ENCODE assay signal across 16 cellular contexts in the genomic region with DNA sequence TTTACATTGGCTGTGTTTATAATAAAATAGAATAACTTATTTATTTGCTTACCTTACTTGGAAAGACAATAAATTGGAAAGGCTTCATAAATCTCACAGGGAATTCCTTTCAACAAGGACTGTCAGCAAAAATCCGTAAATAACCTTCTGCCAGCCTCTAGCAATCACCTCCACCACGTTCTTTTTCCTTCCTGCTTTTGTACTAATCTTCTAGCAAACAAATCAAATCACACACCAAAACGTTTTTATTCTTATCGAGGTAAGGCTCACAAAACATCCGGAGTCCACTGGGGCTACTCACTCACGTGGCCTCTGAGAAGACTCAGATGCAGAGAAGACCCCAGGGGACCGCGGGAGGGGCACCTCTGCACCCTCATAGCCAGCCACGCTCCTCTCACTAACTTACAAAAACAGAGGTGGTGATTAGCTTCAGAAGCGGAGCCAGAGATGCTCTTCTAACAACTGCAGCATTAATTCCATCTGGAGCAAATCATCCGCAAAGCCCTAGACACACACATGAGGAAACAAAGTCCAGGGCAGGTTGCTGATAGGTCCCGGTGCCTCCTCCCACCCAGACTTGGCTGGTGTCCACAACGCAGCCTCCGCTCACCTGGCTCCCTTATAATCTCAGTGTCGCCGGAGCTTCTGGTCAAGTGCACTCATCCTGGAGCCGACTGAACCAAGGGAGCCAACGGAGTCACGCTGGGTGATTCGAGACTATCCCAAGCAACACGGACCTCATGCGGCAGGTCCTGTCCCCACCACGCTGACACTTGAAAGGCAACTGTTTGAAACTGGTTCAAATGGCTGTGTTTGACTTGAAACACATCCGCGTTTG. TPM values are rescaled to one million over a fixed set of nuclear protein-coding genes. Genes with fewer than 3 reads are reported as not detected.
DNase-seq lines count a peak whose midpoint lies in the region; ATAC-seq and TF ChIP-seq lines count a peak whose summit lies in the region.
"Had no signal": no experiment of that assay in that cellular context is flagged by ENCODE, and none has a peak within 500 bp of the region (broad histone marks: within the 10 kb centered on the region; RNA-seq: fewer than 3 reads in every experiment).

No MANE protein-coding gene starts in this region.

- no peaks in the 10 kb centered on the region for H3K79me2 ChIP-seq in MM.1S (ENCODE audit: low read length)

- H3K4me1 ChIP-seq in Caco-2 (no peaks in the 10 kb centered on the region), mucosa of rectum (ENCODE audit: control insufficient read depth in 2 of 2, insufficient read depth in 2 of 2, low read length in 2 of 2) (peaks cover 0 to 14% of the 10 kb centered on the region in 2 donors), MM.1S (ENCODE audit: low read length) (no peaks in the 10 kb centered on the region)

- BruUV-seq in Caco-2 (replicated peaks; lab: Mats Ljungman, UMichigan): no TSS peak

- TF ChIP-seq CTCF in Caco-2 (IDR thresholded peaks at IDR 0.05; ENCODE audit: insufficient read depth in 1 of 2, low read depth in 1 of 2, low read length in 1 of 2, severe bottlenecking in 1 of 2, unreplicated experiment in 1 of 2) (no peak), MM.1S (IDR thresholded peaks at IDR 0.05; ENCODE audit: low read length) (no peak)

- peak overlapping the region; percentile 23 for H3K27ac Mint-ChIP-seq in Caco-2 (ENCODE audit: unreplicated experiment)
- H3K27ac Mint-ChIP-seq: activated CD4-positive, alpha-beta memory T cell treated with anti-CD3 and anti-CD28 coated beads, Interleukin-2, amount 10 ng/mL, durations not matched to agents 7 days and 5 days; activated naive CD4-positive, alpha-beta T cell treated with anti-CD3 and anti-CD28 coated beads, Interleukin-2, amount 50 U/mL, for 72 hours had no signal

- no peaks in the 10 kb centered on the region for H3K9me2 ChIP-seq in MM.1S (replicated peaks; ENCODE audit: insufficient read depth, low read length)

- H3K4me1 Mint-ChIP-seq in Caco-2 (ENCODE audit: low read depth, unreplicated experiment): peaks cover 15% of the 10 kb centered on the region
- H3K4me1 Mint-ChIP-seq: activated CD4-positive, alpha-beta memory T cell treated with anti-CD3 and anti-CD28 coated beads, Interleukin-2, amount 10 ng/mL, durations not matched to agents 7 days and 5 days had no signal

- H3K9me3 Mint-ChIP-seq in Caco-2 (ENCODE audit: unreplicated experiment): no peaks in the 10 kb centered on the region
- H3K9me3 Mint-ChIP-seq: activated CD4-positive, alpha-beta memory T cell treated with anti-CD3 and anti-CD28 coated beads, Interleukin-2, amount 10 ng/mL, durations not matched to agents 7 days and 5 days; activated naive CD4-positive, alpha-beta T cell treated with anti-CD3 and anti-CD28 coated beads, Interleukin-2, amount 50 U/mL, for 72 hours had no signal

- no peaks in the 10 kb centered on the region for H3F3A ChIP-seq in MM.1S (ENCODE audit: insufficient read depth, low read length)

- H4K20me1 ChIP-seq in MM.1S (ENCODE audit: insufficient read depth, low read length): no peaks in the 10 kb centered on the region

- POLR2A ChIA-PET in Caco-2 (lab: Charles Lee): no interaction called here

- ATAC-seq in HG03354 (IDR thresholded peaks at IDR 0.05; ENCODE audit: poor library complexity, severe bottlenecking, unreplicated experiment) (no peak), HG03571 (IDR thresholded peaks at IDR 0.05; ENCODE audit: unreplicated experiment) (no peak)
- ATAC-seq: activated naive CD4-positive, alpha-beta T cell treated with anti-CD3 and anti-CD28 coated beads, Interleukin-2, amount 50 U/mL, for 72 hours; K562; sciatic nerve had no signal

- CTCF ChIA-PET in Caco-2 (lab: Charles Lee): no interaction called here

- no peaks in the 10 kb centered on the region for H3K9me3 ChIP-seq in Caco-2
- H3K9me3 ChIP-seq in mucosa of rectum (ENCODE audit: control insufficient read depth in 2 of 2, low read length in 2 of 2): no peaks in the 10 kb centered on the region
- H3K9me3 ChIP-seq in MM.1S (replicated peaks; ENCODE audit: insufficient read depth, low read length): no peaks in the 10 kb centered on the region
- H3K9me3 ChIP-seq: tibial nerve had no signal

- H2AFZ ChIP-seq in MM.1S (ENCODE audit: low read length): no peak overlapping the region
- H2AFZ ChIP-seq: GM23248 had no signal

- H3K36me3 Mint-ChIP-seq in Caco-2 (ENCODE audit: insufficient read depth, unreplicated experiment): peaks cover 52% of the 10 kb centered on the region
- H3K36me3 Mint-ChIP-seq: activated naive CD4-positive, alpha-beta T cell treated with anti-CD3 and anti-CD28 coated beads, Interleukin-2, amount 50 U/mL, for 72 hours had no signal

- H3K9ac ChIP-seq in mucosa of rectum (ENCODE audit: low read depth in 1 of 2, low read length in 2 of 2) (no peak overlapping the region), MM.1S (ENCODE audit: low read length) (no peak overlapping the region)
- H3K9ac ChIP-seq: GM23248 had no signal

- no peaks in the 10 kb centered on the region for H3K27me3 ChIP-seq in Caco-2 (replicated peaks; ENCODE audit: control insufficient read depth, insufficient read depth, low read length)
- no peaks in the 10 kb centered on the region for H3K27me3 ChIP-seq in mucosa of rectum (ENCODE audit: control insufficient read depth in 2 of 2, insufficient read depth in 2 of 2, low read length in 2 of 2)
- peaks cover 76% of the 10 kb centered on the region for H3K27me3 ChIP-seq in MM.1S (replicated peaks; ENCODE audit: insufficient read depth, low read length)
- H3K27me3 ChIP-seq: dorsolateral prefrontal cortex, tibial nerve had no signal

- H3K4me3 ChIP-seq in Caco-2 (ENCODE audit: low read depth, low read length): no peak overlapping the region
- H3K4me3 ChIP-seq in mucosa of rectum (ENCODE audit: low read length in 2 of 2): peak overlapping the region in 1 of 2 donors; percentile 10
- no peak overlapping the region for H3K4me3 ChIP-seq in MM.1S (ENCODE audit: low read length)
- H3K4me3 ChIP-seq: dorsolateral prefrontal cortex, GM23248, K562, tibial nerve had no signal

- H3K4me3 Mint-ChIP-seq in Caco-2 (ENCODE audit: unreplicated experiment): no peak overlapping the region
- H3K4me3 Mint-ChIP-seq: activated CD4-positive, alpha-beta memory T cell treated with anti-CD3 and anti-CD28 coated beads, Interleukin-2, amount 10 ng/mL, durations not matched to agents 7 days and 5 days had no signal

- no peaks in the 10 kb centered on the region for H3K27me3 Mint-ChIP-seq in Caco-2 (ENCODE audit: insufficient read depth, unreplicated experiment)
- H3K27me3 Mint-ChIP-seq: activated CD4-positive, alpha-beta memory T cell treated with anti-CD3 and anti-CD28 coated beads, Interleukin-2, amount 10 ng/mL, durations not matched to agents 7 days and 5 days had no signal

- H3K36me3 ChIP-seq in Caco-2 (ENCODE audit: control insufficient read depth, insufficient read depth, low read length): peaks cover 3% of the 10 kb centered on the region; the same call in 1 of the 2 replicates
- H3K36me3 ChIP-seq in mucosa of rectum (ENCODE audit: control insufficient read depth in 2 of 2, insufficient read depth in 2 of 2, low read length in 2 of 2): peaks cover 10 to 15% of the 10 kb centered on the region in 2 donors
- H3K36me3 ChIP-seq in MM.1S (replicated peaks; ENCODE audit: insufficient read depth, low read length): no peaks in the 10 kb centered on the region

- intact Hi-C loops in Caco-2 (cut with micrococcal nuclease; ENCODE audit: unreplicated experiment): no loop called here

- H3K4me2 ChIP-seq in MM.1S (ENCODE audit: low read depth, low read length): no peak overlapping the region

- DNase-seq in Caco-2: peak in 1 of 2 experiments; percentile 29
- DNase-seq in NCI-H187 (lab: John Stamatoyannopoulos, UW): peak; percentile 47 to 75
- DNase-seq in cerebellar cortex (ENCODE audit: low spot score): peak; percentile 68
- no peak for DNase-seq in MM.1S
- DNase-seq in GM19240 (ENCODE audit: insufficient read length, low spot score): no peak
- DNase-seq: activated CD4-positive, alpha-beta memory T cell treated with anti-CD3 and anti-CD28 coated beads, Interleukin-2, amount 10 ng/mL, durations not matched to agents 7 days and 5 days; GM23248; head of caudate nucleus had no signal

- H3K27ac ChIP-seq in mucosa of rectum (ENCODE audit: low read depth in 2 of 2, low read length in 2 of 2) (peak overlapping the region; percentile 10 to 68), MM.1S (ENCODE audit: low read length) (no peak overlapping the region)
- H3K27ac ChIP-seq: GM23248, tibial nerve had no signal

RNA-seq across cellular contexts. Expression of gene CTBP2, which starts 22.5 kb away (rescaled TPM):
- total RNA-seq in Caco-2 (2022): 97.2 and 99.6 TPM in 2 replicates

Comparison
In these comparisons a context has a peak if more than half of its experiments do, and no peak if none do; other contexts are left out.
1. DNase-seq: peak in NCI-H187 (2 of 2) and cerebellar cortex (single experiment); none in MM.1S (single experiment) and GM19240 (single experiment).